ENCODE assay signal across 11 cellular contexts in the genomic region with DNA sequence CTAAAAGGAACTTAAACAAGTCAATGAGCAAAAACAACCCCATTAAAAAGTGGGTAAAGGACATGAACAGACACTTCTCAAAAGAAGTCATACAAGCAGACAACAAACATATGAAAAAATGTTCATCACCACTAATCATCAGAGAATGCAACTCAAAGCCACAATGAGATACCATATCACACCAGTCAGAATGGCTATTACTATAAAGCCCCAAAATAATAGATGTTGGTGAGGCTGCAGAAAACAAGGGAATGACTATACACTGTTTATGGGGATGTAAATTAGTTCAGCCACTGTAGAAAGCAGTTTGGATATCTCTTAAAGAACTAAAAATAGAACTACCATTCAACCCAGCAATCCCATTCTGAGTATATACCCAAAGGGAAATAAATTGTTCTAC.
"Had no signal": no experiment of that assay in that cellular context is flagged by ENCODE, and none has a peak within 500 bp of the region (broad histone marks: within the 10 kb centered on the region; RNA-seq: fewer than 3 reads in every experiment).

No MANE protein-coding gene starts in this region.

- DNase-seq: activated B cell treated with CpG ODN at 0.5 μM for 24 hours; activated CD4-positive, alpha-beta T cell treated with anti-CD3 and anti-CD28 coated beads, Interleukin-2, amount 50 U/mL, for 4 hours; activated CD8-positive, alpha-beta memory T cell treated with anti-CD3 and anti-CD28 coated beads, Interleukin-2, amount 50 U/mL, for 4 hours; activated effector memory CD4-positive, alpha-beta T cell treated with Interleukin-2 at 50 U/mL for 16 hours; dorsolateral prefrontal cortex; endodermal cell; islet precursor cell; ovary; SJCRH30; spleen had no signal

- ATAC-seq: sciatic nerve had no signal

- H3K27me3 Mint-ChIP-seq: activated B cell treated with CpG ODN at 0.5 μM for 24 hours had no signal

- H3K4me3 Mint-ChIP-seq: activated B cell treated with CpG ODN at 0.5 μM for 24 hours, endodermal cell had no signal

- H3K9me3 Mint-ChIP-seq: activated B cell treated with CpG ODN at 0.5 μM for 24 hours, endodermal cell had no signal

- H3K27ac Mint-ChIP-seq: activated B cell treated with CpG ODN at 0.5 μM for 24 hours, endodermal cell had no signal

- H3K4me1 Mint-ChIP-seq: endodermal cell had no signal
